Comparison of ENCODE assay signal across 9 cellular contexts in the genomic region with DNA sequence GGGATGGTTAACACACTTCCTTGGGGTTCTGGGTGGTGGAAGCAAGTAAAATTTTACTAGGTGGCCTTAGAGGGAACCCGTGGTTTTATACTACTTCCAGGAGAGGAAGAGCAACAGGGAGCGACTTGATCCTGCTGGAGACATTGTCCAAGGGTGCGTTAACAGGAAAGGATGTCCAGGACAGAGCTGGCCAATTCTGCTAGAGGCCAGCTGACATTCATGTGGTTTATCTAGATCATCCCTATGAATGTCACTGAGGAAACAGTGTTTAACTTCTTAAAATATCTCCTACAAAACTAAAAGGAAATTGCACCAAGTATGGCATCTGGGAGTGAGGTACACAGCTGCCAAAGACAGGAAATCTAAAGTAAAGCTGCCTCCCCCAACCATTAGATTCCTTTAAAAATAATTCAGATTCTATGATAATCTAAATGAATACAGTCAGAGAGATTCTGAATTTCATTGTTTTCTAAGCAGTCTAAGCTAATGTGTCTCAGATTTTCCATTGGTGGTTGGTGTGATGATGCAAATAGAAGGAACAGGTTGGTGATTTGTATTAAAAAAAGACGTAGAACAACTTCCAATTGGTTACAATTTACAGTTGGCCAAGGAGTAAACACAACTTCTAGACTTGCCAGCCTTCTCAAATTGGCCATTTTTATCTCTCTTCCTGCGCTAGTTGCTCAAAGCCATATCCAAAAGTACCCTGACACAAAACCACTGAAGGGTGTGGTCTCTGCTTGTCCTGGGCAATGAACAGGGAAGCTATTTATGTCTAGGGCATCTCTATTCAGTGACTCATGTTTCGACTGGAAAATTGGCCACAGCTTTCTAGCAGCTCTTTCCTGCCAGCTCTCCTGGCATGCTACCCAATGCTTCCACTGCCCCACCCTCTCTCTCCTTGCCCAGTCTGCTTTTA.
A peak's percentile ranks its signal among the peaks of the same experiment; 100 is the strongest.
DNase-seq lines count a peak whose midpoint lies in the region; ATAC-seq and TF ChIP-seq lines count a peak whose summit lies in the region.
"Had no signal": no experiment of that assay in that cellular context is flagged by ENCODE, and none has a peak within 500 bp of the region (broad histone marks: within the 10 kb centered on the region; RNA-seq: fewer than 3 reads in every experiment).

No MANE protein-coding gene starts in this region.

- DNase-seq in HS-27A (ENCODE audit: low read depth) = peak; percentile 66
- peak; percentile 25 for DNase-seq in globus pallidus (ENCODE audit: low spot score)
- DNase-seq in stimulated activated naive B cell treated with anti-CD40 and anti-IgM and Interleukin-4, amounts not matched to agents 10 μg/mL and 1 μg/mL and 100 μg/mL, for 72 hours = no peak
- DNase-seq in activated CD4-positive, alpha-beta T cell treated with anti-CD3 and anti-CD28 coated beads for 48 hours = no peak
- DNase-seq in D341Med (ENCODE audit: low spot score) = no peak
- no peak for DNase-seq in natural killer cell treated with Interleukin-12 subunit alpha and Interleukin-12 subunit beta and Interleukin-15 and Interleukin-18, amount 100 ng/mL, for 72 hours (ENCODE audit: low spot score)
- DNase-seq: esophagus squamous epithelium had no signal

- peak overlapping the region; percentile 67 to 72 for H3K4me3 Mint-ChIP-seq in stimulated activated naive B cell treated with anti-CD40 and anti-IgM and Interleukin-4, amounts not matched to agents 10 μg/mL and 1 μg/mL and 100 μg/mL, for 72 hours
- H3K4me3 Mint-ChIP-seq in natural killer cell treated with Interleukin-12 subunit alpha and Interleukin-12 subunit beta and Interleukin-15 and Interleukin-18, amount 100 ng/mL, for 72 hours = no peak overlapping the region

- peaks cover 34 to 46% of the 10 kb centered on the region in 2 donors for H3K4me1 Mint-ChIP-seq in stimulated activated naive B cell treated with anti-CD40 and anti-IgM and Interleukin-4, amounts not matched to agents 10 μg/mL and 1 μg/mL and 100 μg/mL, for 72 hours
- H3K4me1 Mint-ChIP-seq in natural killer cell treated with Interleukin-12 subunit alpha and Interleukin-12 subunit beta and Interleukin-15 and Interleukin-18, amount 100 ng/mL, for 72 hours (ENCODE audit: low read depth in 2 of 2) = no peaks in the 10 kb centered on the region

- peak overlapping the region; percentile 96 for H3K27ac Mint-ChIP-seq in stimulated activated naive B cell treated with anti-CD40 and anti-IgM and Interleukin-4, amounts not matched to agents 10 μg/mL and 1 μg/mL and 100 μg/mL, for 72 hours
- H3K27ac Mint-ChIP-seq in natural killer cell treated with Interleukin-12 subunit alpha and Interleukin-12 subunit beta and Interleukin-15 and Interleukin-18, amount 100 ng/mL, for 72 hours = no peak overlapping the region

- no peaks in the 10 kb centered on the region for H3K27me3 Mint-ChIP-seq in stimulated activated naive B cell treated with anti-CD40 and anti-IgM and Interleukin-4, amounts not matched to agents 10 μg/mL and 1 μg/mL and 100 μg/mL, for 72 hours
- H3K27me3 Mint-ChIP-seq in natural killer cell treated with Interleukin-12 subunit alpha and Interleukin-12 subunit beta and Interleukin-15 and Interleukin-18, amount 100 ng/mL, for 72 hours = peaks cover 0 to 2% of the 10 kb centered on the region in 2 donors

- peak; percentile 98 for ATAC-seq in SK-N-SH treated with all-trans-retinoic acid at 6 μM for 48 hours
- peak; percentile 81 to 87 for ATAC-seq in stimulated activated naive B cell treated with anti-CD40 and anti-IgM and Interleukin-4, amounts not matched to agents 10 μg/mL and 1 μg/mL and 100 μg/mL, for 72 hours (replicated peaks)
- ATAC-seq in HG02981 (IDR thresholded peaks at IDR 0.05; ENCODE audit: unreplicated experiment) = no peak
- no peak for ATAC-seq in natural killer cell treated with Interleukin-12 subunit alpha and Interleukin-12 subunit beta and Interleukin-15 and Interleukin-18, amount 100 ng/mL, for 72 hours

- H3K36me3 Mint-ChIP-seq in stimulated activated naive B cell treated with anti-CD40 and anti-IgM and Interleukin-4, amounts not matched to agents 10 μg/mL and 1 μg/mL and 100 μg/mL, for 72 hours = peaks cover 16 to 31% of the 10 kb centered on the region in 2 donors
- peaks cover 6% of the 10 kb centered on the region for H3K36me3 Mint-ChIP-seq in natural killer cell treated with Interleukin-12 subunit alpha and Interleukin-12 subunit beta and Interleukin-15 and Interleukin-18, amount 100 ng/mL, for 72 hours

- H3K9me3 Mint-ChIP-seq in stimulated activated naive B cell treated with anti-CD40 and anti-IgM and Interleukin-4, amounts not matched to agents 10 μg/mL and 1 μg/mL and 100 μg/mL, for 72 hours = peaks cover 13 to 25% of the 10 kb centered on the region in 2 donors
- peaks cover 6% of the 10 kb centered on the region for H3K9me3 Mint-ChIP-seq in natural killer cell treated with Interleukin-12 subunit alpha and Interleukin-12 subunit beta and Interleukin-15 and Interleukin-18, amount 100 ng/mL, for 72 hours

TF ChIP-seq in SK-N-SH treated with all-trans-retinoic acid at 6 μM for 48 hours, 23 proteins besides CTCF, POLR2A, EP300 and RAD21 (continues in another document):
- TF ChIP-seq TOX (CRISPR knock-in tag; IDR thresholded peaks at IDR 0.05; ENCODE audit: borderline replicate concordance) (no peak), GLIS3 (CRISPR knock-in tag; IDR thresholded peaks at IDR 0.05) (no peak), ZNF70 (CRISPR knock-in tag; IDR thresholded peaks at IDR 0.05) (no peak), ZFP3 (CRISPR knock-in tag; IDR thresholded peaks at IDR 0.05) (no peak), BACH2 (CRISPR knock-in tag; IDR thresholded peaks at IDR 0.05; ENCODE audit: borderline replicate concordance) (no peak), ESRRG (CRISPR knock-in tag; IDR thresholded peaks at IDR 0.05) (no peak), ZNF8 (CRISPR knock-in tag; IDR thresholded peaks at IDR 0.05) (no peak), OSR1 (CRISPR knock-in tag; IDR thresholded peaks at IDR 0.05) (no peak)
- TF ChIP-seq, protein P1, sequence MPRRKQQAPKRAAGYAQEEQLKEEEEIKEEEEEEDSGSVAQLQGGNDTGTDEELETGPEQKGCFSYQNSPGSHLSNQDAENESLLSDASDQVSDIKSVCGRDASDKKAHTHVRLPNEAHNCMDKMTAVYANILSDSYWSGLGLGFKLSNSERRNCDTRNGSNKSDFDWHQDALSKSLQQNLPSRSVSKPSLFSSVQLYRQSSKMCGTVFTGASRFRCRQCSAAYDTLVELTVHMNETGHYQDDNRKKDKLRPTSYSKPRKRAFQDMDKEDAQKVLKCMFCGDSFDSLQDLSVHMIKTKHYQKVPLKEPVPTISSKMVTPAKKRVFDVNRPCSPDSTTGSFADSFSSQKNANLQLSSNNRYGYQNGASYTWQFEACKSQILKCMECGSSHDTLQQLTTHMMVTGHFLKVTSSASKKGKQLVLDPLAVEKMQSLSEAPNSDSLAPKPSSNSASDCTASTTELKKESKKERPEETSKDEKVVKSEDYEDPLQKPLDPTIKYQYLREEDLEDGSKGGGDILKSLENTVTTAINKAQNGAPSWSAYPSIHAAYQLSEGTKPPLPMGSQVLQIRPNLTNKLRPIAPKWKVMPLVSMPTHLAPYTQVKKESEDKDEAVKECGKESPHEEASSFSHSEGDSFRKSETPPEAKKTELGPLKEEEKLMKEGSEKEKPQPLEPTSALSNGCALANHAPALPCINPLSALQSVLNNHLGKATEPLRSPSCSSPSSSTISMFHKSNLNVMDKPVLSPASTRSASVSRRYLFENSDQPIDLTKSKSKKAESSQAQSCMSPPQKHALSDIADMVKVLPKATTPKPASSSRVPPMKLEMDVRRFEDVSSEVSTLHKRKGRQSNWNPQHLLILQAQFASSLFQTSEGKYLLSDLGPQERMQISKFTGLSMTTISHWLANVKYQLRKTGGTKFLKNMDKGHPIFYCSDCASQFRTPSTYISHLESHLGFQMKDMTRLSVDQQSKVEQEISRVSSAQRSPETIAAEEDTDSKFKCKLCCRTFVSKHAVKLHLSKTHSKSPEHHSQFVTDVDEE (CRISPR knock-in tag; IDR thresholded peaks at IDR 0.05) = no peak
- TF ChIP-seq, protein P2, sequence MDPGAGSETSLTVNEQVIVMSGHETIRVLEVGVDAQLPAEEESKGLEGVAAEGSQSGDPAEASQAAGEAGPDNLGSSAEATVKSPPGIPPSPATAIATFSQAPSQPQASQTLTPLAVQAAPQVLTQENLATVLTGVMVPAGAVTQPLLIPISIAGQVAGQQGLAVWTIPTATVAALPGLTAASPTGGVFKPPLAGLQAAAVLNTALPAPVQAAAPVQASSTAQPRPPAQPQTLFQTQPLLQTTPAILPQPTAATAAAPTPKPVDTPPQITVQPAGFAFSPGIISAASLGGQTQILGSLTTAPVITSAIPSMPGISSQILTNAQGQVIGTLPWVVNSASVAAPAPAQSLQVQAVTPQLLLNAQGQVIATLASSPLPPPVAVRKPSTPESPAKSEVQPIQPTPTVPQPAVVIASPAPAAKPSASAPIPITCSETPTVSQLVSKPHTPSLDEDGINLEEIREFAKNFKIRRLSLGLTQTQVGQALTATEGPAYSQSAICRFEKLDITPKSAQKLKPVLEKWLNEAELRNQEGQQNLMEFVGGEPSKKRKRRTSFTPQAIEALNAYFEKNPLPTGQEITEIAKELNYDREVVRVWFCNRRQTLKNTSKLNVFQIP (CRISPR knock-in tag; IDR thresholded peaks at IDR 0.05; ENCODE audit: borderline replicate concordance, low read depth) = no peak
- TF ChIP-seq, protein P3, sequence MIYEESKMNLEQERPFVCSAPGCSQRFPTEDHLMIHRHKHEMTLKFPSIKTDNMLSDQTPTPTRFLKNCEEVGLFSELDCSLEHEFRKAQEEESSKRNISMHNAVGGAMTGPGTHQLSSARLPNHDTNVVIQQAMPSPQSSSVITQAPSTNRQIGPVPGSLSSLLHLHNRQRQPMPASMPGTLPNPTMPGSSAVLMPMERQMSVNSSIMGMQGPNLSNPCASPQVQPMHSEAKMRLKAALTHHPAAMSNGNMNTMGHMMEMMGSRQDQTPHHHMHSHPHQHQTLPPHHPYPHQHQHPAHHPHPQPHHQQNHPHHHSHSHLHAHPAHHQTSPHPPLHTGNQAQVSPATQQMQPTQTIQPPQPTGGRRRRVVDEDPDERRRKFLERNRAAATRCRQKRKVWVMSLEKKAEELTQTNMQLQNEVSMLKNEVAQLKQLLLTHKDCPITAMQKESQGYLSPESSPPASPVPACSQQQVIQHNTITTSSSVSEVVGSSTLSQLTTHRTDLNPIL (CRISPR knock-in tag; IDR thresholded peaks at IDR 0.05; ENCODE audit: low read depth) = no peak

Comparison
In these comparisons a context has a peak if more than half of its experiments do, and no peak if none do; other contexts are left out.
1. DNase-seq: peak in HS-27A (single experiment) and globus pallidus (single experiment); none in stimulated activated naive B cell treated with anti-CD40 and anti-IgM and Interleukin-4, amounts not matched to agents 10 μg/mL and 1 μg/mL and 100 μg/mL, for 72 hours (single experiment), activated CD4-positive, alpha-beta T cell treated with anti-CD3 and anti-CD28 coated beads for 48 hours (single experiment), D341Med (single experiment) and natural killer cell treated with Interleukin-12 subunit alpha and Interleukin-12 subunit beta and Interleukin-15 and Interleukin-18, amount 100 ng/mL, for 72 hours (single experiment).
2. ATAC-seq: peak in SK-N-SH treated with all-trans-retinoic acid at 6 μM for 48 hours (single experiment) and stimulated activated naive B cell treated with anti-CD40 and anti-IgM and Interleukin-4, amounts not matched to agents 10 μg/mL and 1 μg/mL and 100 μg/mL, for 72 hours (2 of 2); none in HG02981 (single experiment) and natural killer cell treated with Interleukin-12 subunit alpha and Interleukin-12 subunit beta and Interleukin-15 and Interleukin-18, amount 100 ng/mL, for 72 hours (0 of 2).